ENCODE assay signal across 17 cellular contexts in genomic region chr3:12925648-12926047, GRCh38.
DNase-seq lines count a peak whose midpoint lies in the region; ATAC-seq and TF ChIP-seq lines count a peak whose summit lies in the region.
"Had no signal": no experiment of that assay in that cellular context is flagged by ENCODE, and none has a peak within 500 bp of the region (broad histone marks: within the 10 kb centered on the region; RNA-seq: fewer than 3 reads in every experiment).

No MANE protein-coding gene starts in this region.

- no peak overlapping the region for H3K4me3 Mint-ChIP-seq in memory B cell
- no peak overlapping the region for H3K4me3 Mint-ChIP-seq in stimulated activated memory B cell treated with anti-CD40 and anti-IgM and Interleukin-4, amounts not matched to agents 10 μg/mL and 1 μg/mL and 100 μg/mL, for 72 hours
- peak overlapping the region in 1 of 2 donors; percentile 51 for H3K4me3 Mint-ChIP-seq in effector memory CD8-positive, alpha-beta T cell
- H3K4me3 Mint-ChIP-seq: HFFc6 had no signal

- intact Hi-C loops in heart right ventricle (cut with DNase I), result loop anchor here in 1 of 10 donors (10.0 kb wide), 1 partner anchor 59 kb away; no protein-coding TSS in a partner anchor
- intact Hi-C loops in cardiac septum (cut with DNase I), result no loop called here

- in situ Hi-C loops in GM13977 (cut with MboI; ENCODE audit: low pct_unique_long_range_greater_than_20kb, low sequenced_read_pairs, unreplicated experiment), result no loop called here

- peak overlapping the region in 6 of 11 experiments; percentile 15 to 69 (median 58); a peak in 10 of 22 replicates for H3K9ac ChIP-seq in BLaER1 treated with 17β-estradiol and CSF1 and Interleukin-3, amounts not matched to agents 10 nM and 100 nM

- H3K27me3 Mint-ChIP-seq in memory B cell, result no peaks in the 10 kb centered on the region
- H3K27me3 Mint-ChIP-seq in stimulated activated memory B cell treated with anti-CD40 and anti-IgM and Interleukin-4, amounts not matched to agents 10 μg/mL and 1 μg/mL and 100 μg/mL, for 72 hours, result no peaks in the 10 kb centered on the region
- H3K27me3 Mint-ChIP-seq in effector memory CD8-positive, alpha-beta T cell, result no peaks in the 10 kb centered on the region
- H3K27me3 Mint-ChIP-seq: CD8-positive, alpha-beta memory T cell had no signal

- H3K27me3 ChIP-seq in heart right ventricle, result no peaks in the 10 kb centered on the region
- H3K27me3 ChIP-seq in BLaER1 treated with 17β-estradiol and CSF1 and Interleukin-3, amounts not matched to agents 10 nM and 100 nM, result no peaks in the 10 kb centered on the region
- H3K27me3 ChIP-seq: BE2C had no signal

- H4K20me1 ChIP-seq in BLaER1 treated with 17β-estradiol and CSF1 and Interleukin-3, amounts not matched to agents 10 nM and 100 nM, result peaks cover 91 to 100% (median 100%) of the 10 kb centered on the region in 11 experiments

- H3K4me2 ChIP-seq in BLaER1 treated with 17β-estradiol and CSF1 and Interleukin-3, amounts not matched to agents 10 nM and 100 nM, result peak overlapping the region; percentile 74 to 99 (median 94)

- H3K36me3 Mint-ChIP-seq in memory B cell, result peaks cover 18% of the 10 kb centered on the region
- peaks cover 30% of the 10 kb centered on the region for H3K36me3 Mint-ChIP-seq in stimulated activated memory B cell treated with anti-CD40 and anti-IgM and Interleukin-4, amounts not matched to agents 10 μg/mL and 1 μg/mL and 100 μg/mL, for 72 hours
- peaks cover 44% of the 10 kb centered on the region for H3K36me3 Mint-ChIP-seq in effector memory CD8-positive, alpha-beta T cell (ENCODE audit: insufficient read depth)

- H3K9me3 Mint-ChIP-seq in memory B cell, result no peaks in the 10 kb centered on the region
- no peaks in the 10 kb centered on the region for H3K9me3 Mint-ChIP-seq in stimulated activated memory B cell treated with anti-CD40 and anti-IgM and Interleukin-4, amounts not matched to agents 10 μg/mL and 1 μg/mL and 100 μg/mL, for 72 hours
- H3K9me3 Mint-ChIP-seq in effector memory CD8-positive, alpha-beta T cell, result no peaks in the 10 kb centered on the region
- H3K9me3 Mint-ChIP-seq: CD8-positive, alpha-beta memory T cell; HFFc6 had no signal

- H3K27ac ChIP-seq in heart right ventricle, result peak overlapping the region in 6 of 10 donors; percentile 9 to 81 (median 58)
- H3K27ac ChIP-seq in BLaER1 treated with 17β-estradiol and CSF1 and Interleukin-3, amounts not matched to agents 10 nM and 100 nM, result peak overlapping the region in 3 of 11 experiments; percentile 55 to 65 (median 62); a peak in 4 of 22 replicates
- H3K27ac ChIP-seq: HL-60 had no signal

- H3K4me1 Mint-ChIP-seq in memory B cell, result peaks cover 35% of the 10 kb centered on the region
- H3K4me1 Mint-ChIP-seq in stimulated activated memory B cell treated with anti-CD40 and anti-IgM and Interleukin-4, amounts not matched to agents 10 μg/mL and 1 μg/mL and 100 μg/mL, for 72 hours, result peaks cover 63% of the 10 kb centered on the region
- peaks cover 17 to 45% of the 10 kb centered on the region in 2 donors for H3K4me1 Mint-ChIP-seq in effector memory CD8-positive, alpha-beta T cell (ENCODE audit: low read depth in 2 of 2)

- H3K4me1 ChIP-seq in heart right ventricle, result peaks cover 33 to 83% (median 65%) of the 10 kb centered on the region in 9 donors
- peaks cover 64 to 100% (median 93%) of the 10 kb centered on the region in 10 experiments for H3K4me1 ChIP-seq in BLaER1 treated with 17β-estradiol and CSF1 and Interleukin-3, amounts not matched to agents 10 nM and 100 nM
- H3K4me1 ChIP-seq: BE2C, Caco-2 had no signal

- H3K4me3 ChIP-seq in heart right ventricle, result no peak overlapping the region
- H3K4me3 ChIP-seq in BLaER1 treated with 17β-estradiol and CSF1 and Interleukin-3, amounts not matched to agents 10 nM and 100 nM, result peak overlapping the region in 2 of 10 experiments; percentile 31 to 52; a peak in 2 of 20 replicates

- TF ChIP-seq CTCF in heart right ventricle (IDR thresholded peaks at IDR 0.05), result no peak
- TF ChIP-seq CTCF in GM13977 (IDR thresholded peaks at IDR 0.05; ENCODE audit: extremely low read depth, insufficient read depth, missing control alignments), result no peak

- DNase-seq in heart right ventricle (no peak), cardiac septum (ENCODE audit: low spot score) (no peak), memory B cell (ENCODE audit: low spot score in 2 of 2) (no peak), GM13977 (ENCODE audit: low spot score) (no peak)
- DNase-seq in effector memory CD8-positive, alpha-beta T cell, result no peak
- DNase-seq: ACHN; BE2C; Caco-2; CD8-positive, alpha-beta memory T cell; DND-41; GDM1; HCEC 1CT; HFFc6 had no signal

- H3K9me3 ChIP-seq in heart right ventricle, result no peaks in the 10 kb centered on the region
- no peaks in the 10 kb centered on the region for H3K9me3 ChIP-seq in BLaER1 treated with 17β-estradiol and CSF1 and Interleukin-3, amounts not matched to agents 10 nM and 100 nM (replicated peaks in 1 of 11)
- H3K9me3 ChIP-seq: BE2C, Caco-2 had no signal

- H3K36me3 ChIP-seq in heart right ventricle, result peaks cover 0 to 93% (median 25%) of the 10 kb centered on the region in 9 donors
- H3K36me3 ChIP-seq in BLaER1 treated with 17β-estradiol and CSF1 and Interleukin-3, amounts not matched to agents 10 nM and 100 nM, result peaks cover 14 to 100% (median 68%) of the 10 kb centered on the region in 11 experiments; a peak in 21 of 22 replicates

- ATAC-seq in heart right ventricle (no peak), memory B cell (ENCODE audit: low read depth) (no peak), GM18858 (IDR thresholded peaks at IDR 0.05; ENCODE audit: unreplicated experiment) (no peak)
- no peak for ATAC-seq in stimulated activated memory B cell treated with anti-CD40 and anti-IgM and Interleukin-4, amounts not matched to agents 10 μg/mL and 1 μg/mL and 100 μg/mL, for 72 hours
- ATAC-seq in effector memory CD8-positive, alpha-beta T cell (replicated peaks), result no peak

- peak overlapping the region; percentile 62 for H3K27ac Mint-ChIP-seq in memory B cell
- peak overlapping the region; percentile 84 for H3K27ac Mint-ChIP-seq in stimulated activated memory B cell treated with anti-CD40 and anti-IgM and Interleukin-4, amounts not matched to agents 10 μg/mL and 1 μg/mL and 100 μg/mL, for 72 hours
- peak overlapping the region in 1 of 2 donors; percentile 87 for H3K27ac Mint-ChIP-seq in effector memory CD8-positive, alpha-beta T cell
- H3K27ac Mint-ChIP-seq: HFFc6 had no signal

- WGBS in heart right ventricle, 2 donors, result 82 to 83% methylated on average over 7 of the region's 7 CpGs
